9 cellular contexts compared by ENCODE assay signal in the genomic region with DNA sequence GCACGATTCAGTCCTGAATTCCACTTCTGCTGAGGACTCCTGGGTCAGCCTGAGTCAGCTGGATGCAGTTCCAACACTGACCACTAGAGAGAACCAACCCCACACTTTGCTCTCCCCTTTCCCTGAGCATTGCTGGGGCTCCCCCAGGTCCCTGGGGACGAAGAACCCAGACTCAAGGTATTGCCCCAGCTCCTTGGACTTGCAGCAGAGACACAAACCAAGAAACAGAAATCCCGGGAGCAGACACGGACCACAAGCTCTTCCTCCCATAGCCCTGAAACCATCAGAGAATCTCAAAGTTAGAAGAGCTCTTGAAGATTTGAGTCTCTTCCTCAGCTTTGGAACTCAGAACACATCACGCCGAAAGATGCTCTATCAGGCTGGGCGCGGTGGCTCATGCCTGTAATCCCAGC. TPM values are rescaled to one million over a fixed set of nuclear protein-coding genes. Genes with fewer than 3 reads are reported as not detected.
A peak's percentile ranks its signal among the peaks of the same experiment; 100 is the strongest.
DNase-seq lines count a peak whose midpoint lies in the region; ATAC-seq, FAIRE-seq and TF ChIP-seq lines count a peak whose summit lies in the region.
"Had no signal": no experiment of that assay in that cellular context is flagged by ENCODE, and none has a peak within 500 bp of the region (broad histone marks: within the 10 kb centered on the region; RNA-seq: fewer than 3 reads in every experiment).

No MANE protein-coding gene starts in this region.

- 0 out of 3 replicates have a peak overlapping the region, but pooled peaks have one; percentile 0 for H3K4me2 ChIP-seq in A549

- no peak overlapping the region for H3K4me3 ChIP-seq in A549

- WGBS in A549 (ENCODE audit: missing lambda C conversion rate): 24% methylated on average over 8 of the region's 8 CpGs

- TF ChIP-seq CTCF in A549 (IDR thresholded peaks at IDR 0.05): peak; percentile 90

- no peaks in the 10 kb centered on the region for H3K9me3 ChIP-seq in A549

- no peak for TF ChIP-seq POLR2A in A549 (IDR thresholded peaks at IDR 0.05; ENCODE audit: low read length)
- TF ChIP-seq POLR2A in GM12891 (IDR thresholded peaks at IDR 0.05; ENCODE audit: low read depth, low read length): no peak
- TF ChIP-seq POLR2A in Raji (IDR thresholded peaks at IDR 0.05; ENCODE audit: insufficient read depth, low read depth, low read length): 0 out of 2 replicates have a peak, but pooled peaks have one; percentile 27

- peak; percentile 91 to 95 for TF ChIP-seq RAD21 in A549 (conservative IDR thresholded peaks at IDR 0.05 in 1 of 2, IDR thresholded peaks at IDR 0.05 in 1 of 2)

- POLR2A ChIA-PET in A549 (lab: Yijun Ruan, JAX): interaction anchor here (0.6 to 1.9 kb wide), 5 partner anchors 31 to 227 kb away, joined by 3 to 10 read pairs (median 4); no protein-coding TSS in a partner anchor

- DNase-seq in A549 (ENCODE audit: low read depth in 1 of 2, low spot score in 1 of 2) (peak; percentile 67 to 92), GM12891 (ENCODE audit: insufficient read length, low spot score) (peak; percentile 69), germinal center (ENCODE audit: low spot score) (peak; percentile 82), pulmonary artery endothelial cell (ENCODE audit: low read depth, low spot score) (peak; percentile 15)
- peak; percentile 38 for DNase-seq in activated T-helper 9 cell treated with anti-CD3 and anti-CD28 coated beads, Interleukin-2, amount 50 U/mL, for 16 hours (ENCODE audit: low read depth)

- peak; percentile 83 to 97 for ATAC-seq in A549
- peak; percentile 59 for ATAC-seq in HG03520 (IDR thresholded peaks at IDR 0.05; ENCODE audit: unreplicated experiment)
- ATAC-seq in HG03025 (IDR thresholded peaks at IDR 0.05; ENCODE audit: low FRiP score, unreplicated experiment): no peak

- H3K4me1 ChIP-seq in A549: no peaks in the 10 kb centered on the region; the same call in 2 of the 3 replicates

- CTCF ChIA-PET in A549 (lab: Yijun Ruan, JAX): interaction anchor here (0.7 to 16.7 kb wide), 67 partner anchors 8 to 510 kb away, joined by 3 to 386 read pairs (median 5); a partner anchor contains a TSS

- FAIRE-seq in A549 (lab: Jason Lieb, UNC) (no peak), GM12891 (lab: Jason Lieb, UNC) (peak; percentile 59)

- no peak overlapping the region for H3K27ac ChIP-seq in A549

- TF ChIP-seq EP300 in A549 (IDR thresholded peaks at IDR 0.05): no peak

TF ChIP-seq in A549, 52 proteins besides CTCF, POLR2A, EP300 and RAD21:
- TF ChIP-seq SMC3 (IDR thresholded peaks at IDR 0.05) (peak; percentile 83), RCOR1 (IDR thresholded peaks at IDR 0.05; ENCODE audit: low read depth, low read length) (no peak), MAFK (IDR thresholded peaks at IDR 0.05; ENCODE audit: partially characterized antibody) (peak; percentile 44)
- TF ChIP-seq, protein P1, sequence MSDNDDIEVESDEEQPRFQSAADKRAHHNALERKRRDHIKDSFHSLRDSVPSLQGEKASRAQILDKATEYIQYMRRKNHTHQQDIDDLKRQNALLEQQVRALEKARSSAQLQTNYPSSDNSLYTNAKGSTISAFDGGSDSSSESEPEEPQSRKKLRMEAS (IDR thresholded peaks at IDR 0.05): no peak
TF ChIP-seq in A549: peak in this region for 2.

TF ChIP-seq in GM12891, 5 proteins besides CTCF, POLR2A, EP300 and RAD21:
- no peak for TF ChIP-seq POU2F2 (IDR thresholded peaks at IDR 0.05; ENCODE audit: low read depth, low read length)
- no peak for TF ChIP-seq TAF1 (IDR thresholded peaks at IDR 0.05; ENCODE audit: low read depth, low read length)
- no peak for TF ChIP-seq PAX5 (IDR thresholded peaks at IDR 0.05; ENCODE audit: insufficient read depth, low read length, severe bottlenecking)
- 0 out of 2 replicates have a peak, but pooled peaks have one; percentile 7 for TF ChIP-seq SPI1 (IDR thresholded peaks at IDR 0.05; ENCODE audit: low read depth, low read length)
- no peak for TF ChIP-seq POLR2AphosphoS5 (IDR thresholded peaks at IDR 0.05; ENCODE audit: low read depth, low read length)

RNA-seq across cellular contexts. Expression of a gene that starts 0.7 kb away (rescaled TPM):
- not detected in 2 replicates for polyA plus RNA-seq in A549 (2011; rRNA removed)
- polyA plus RNA-seq in A549 (2012; cell fraction: cytosol; rRNA removed): not detected in 2 replicates
- polyA plus RNA-seq in A549 (2012; cell fraction: nucleus; rRNA removed): not detected in 2 replicates
- not detected in 3 replicates for polyA plus RNA-seq in A549 (2017; fragmentation: RNase III; extraction: RNeasy Plus Mini Kit Qiagen cat#74134 plus additional on column Dnase treatment)
- polyA minus RNA-seq in A549 (2011; rRNA and poly(A)+ RNA removed): not detected in 2 replicates
- polyA plus RNA-seq in GM12891 (2012; ENCODE audit: low read depth, missing spikeins): 0.17 TPM
- total RNA-seq in pulmonary artery endothelial cell: not detected in 2 replicates
- total RNA-seq: urinary bladder had no signal

RNA-seq across cellular contexts. Expression of a gene that starts 8.3 kb away (rescaled TPM):
- polyA plus RNA-seq in A549 (2011; rRNA removed) (not detected in 2 replicates), A549 (2017; fragmentation: RNase III; extraction: RNeasy Plus Mini Kit Qiagen cat#74134 plus additional on column Dnase treatment) (not detected in 3 replicates)
- polyA plus RNA-seq in A549 (2012; cell fraction: cytosol; rRNA removed): not detected in 2 replicates
- not detected in 2 replicates for polyA plus RNA-seq in A549 (2012; cell fraction: nucleus; rRNA removed)
- not detected in 2 replicates for polyA minus RNA-seq in A549 (2011; rRNA and poly(A)+ RNA removed)
- polyA plus RNA-seq in GM12891 (2012; ENCODE audit: low read depth, missing spikeins): not detected
- total RNA-seq in pulmonary artery endothelial cell: not detected in 2 replicates
- total RNA-seq: urinary bladder had no signal
- polyA plus RNA-seq: urinary bladder had no signal

RNA-seq across cellular contexts. Expression of a gene that starts 12.8 kb away (rescaled TPM):
- 0.14 and 0.19 TPM in 2 replicates for polyA plus RNA-seq in A549 (2011; rRNA removed)
- polyA plus RNA-seq in A549 (2012; cell fraction: cytosol; rRNA removed): 0.08 and 0.17 TPM in 2 replicates
- 0.05 TPM in 1 of 2 replicates, not detected in the other for polyA plus RNA-seq in A549 (2012; cell fraction: nucleus; rRNA removed)
- polyA plus RNA-seq in A549 (2017; fragmentation: RNase III; extraction: RNeasy Plus Mini Kit Qiagen cat#74134 plus additional on column Dnase treatment): not detected in 3 replicates
- polyA minus RNA-seq in A549 (2011; rRNA and poly(A)+ RNA removed): not detected in 2 replicates
- 62.7 TPM for polyA plus RNA-seq in GM12891 (2012; ENCODE audit: low read depth, missing spikeins)
- total RNA-seq in pulmonary artery endothelial cell: 1.5 and 1.7 TPM in 2 replicates

RNA-seq across cellular contexts. Expression of a gene that starts 22.9 kb away (rescaled TPM):
- polyA plus RNA-seq in A549 (2011; rRNA removed) (not detected in 2 replicates), A549 (2017; fragmentation: RNase III; extraction: RNeasy Plus Mini Kit Qiagen cat#74134 plus additional on column Dnase treatment) (not detected in 3 replicates)
- polyA plus RNA-seq in A549 (2012; cell fraction: cytosol; rRNA removed): not detected in 2 replicates
- not detected in 2 replicates for polyA plus RNA-seq in A549 (2012; cell fraction: nucleus; rRNA removed)
- polyA minus RNA-seq in A549 (2011; rRNA and poly(A)+ RNA removed): not detected in 2 replicates
- polyA plus RNA-seq in GM12891 (2012; ENCODE audit: low read depth, missing spikeins): not detected
- not detected in 2 replicates for total RNA-seq in pulmonary artery endothelial cell
- polyA plus RNA-seq: urinary bladder had no signal

RNA-seq across cellular contexts. Expression of a gene that starts 37.6 kb away (rescaled TPM):
- polyA plus RNA-seq in A549 (2011; rRNA removed) (not detected in 2 replicates), A549 (2017; fragmentation: RNase III; extraction: RNeasy Plus Mini Kit Qiagen cat#74134 plus additional on column Dnase treatment) (not detected in 3 replicates)
- not detected in 2 replicates for polyA plus RNA-seq in A549 (2012; cell fraction: cytosol; rRNA removed)
- not detected in 2 replicates for polyA plus RNA-seq in A549 (2012; cell fraction: nucleus; rRNA removed)
- polyA minus RNA-seq in A549 (2011; rRNA and poly(A)+ RNA removed): not detected in 2 replicates
- not detected for polyA plus RNA-seq in GM12891 (2012; ENCODE audit: low read depth, missing spikeins)
- not detected in 2 replicates for total RNA-seq in pulmonary artery endothelial cell
- total RNA-seq: urinary bladder had no signal
- polyA plus RNA-seq: urinary bladder had no signal

Comparison
In these comparisons a context has a peak if more than half of its experiments do, and no peak if none do; other contexts are left out.
1. DNase-seq: peak in every context shown above with its lines; median percentile 82 in germinal center; 80 in A549; 69 in GM12891; 38 in activated T-helper 9 cell treated with anti-CD3 and anti-CD28 coated beads, Interleukin-2, amount 50 U/mL, for 16 hours; 15 in pulmonary artery endothelial cell.